9 cellular contexts compared by ENCODE assay signal in the genomic region with DNA sequence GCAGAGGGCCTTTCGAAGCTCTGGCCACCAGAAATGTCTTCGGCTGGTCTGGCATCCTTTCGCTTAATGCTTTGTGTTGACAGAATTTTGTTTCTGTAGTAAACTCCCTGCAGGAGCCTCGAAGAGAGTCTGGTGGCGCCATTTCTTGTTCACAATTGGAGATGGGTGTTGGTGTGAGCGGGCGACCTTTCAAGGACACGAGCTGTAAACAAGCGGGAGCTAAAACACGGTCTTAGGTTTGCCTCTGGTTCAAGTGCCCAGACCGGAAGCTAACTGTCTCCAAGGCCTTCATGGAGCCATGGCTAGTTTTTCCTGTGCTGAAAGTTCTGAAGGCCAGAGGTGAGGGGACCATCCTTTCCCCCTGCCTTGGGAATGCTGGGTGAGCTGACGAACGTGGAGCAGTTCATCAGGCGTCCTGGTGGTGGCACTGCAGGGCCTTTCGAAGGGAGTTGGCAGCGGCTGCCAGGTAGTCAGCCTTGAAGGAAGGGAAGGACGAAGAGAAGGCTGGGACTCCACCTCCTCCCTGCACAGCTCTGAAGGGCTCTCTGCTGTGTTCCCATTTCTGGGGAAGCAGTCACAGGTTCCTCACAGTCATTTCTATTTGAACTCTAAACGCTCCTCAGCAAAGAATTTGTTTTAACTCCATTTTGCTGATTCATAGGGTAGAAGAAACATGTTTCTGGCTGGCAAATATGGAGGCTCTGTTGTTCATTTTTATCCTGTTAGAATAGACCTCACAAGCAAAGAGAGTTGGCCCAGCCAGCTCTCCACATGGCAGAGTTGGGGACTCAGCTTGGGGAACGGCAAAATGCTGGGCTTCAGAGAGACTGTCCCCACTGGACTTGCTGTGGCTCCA. TPM values are rescaled to one million over a fixed set of nuclear protein-coding genes. Genes with fewer than 3 reads are reported as not detected.
DNase-seq lines count a peak whose midpoint lies in the region; ATAC-seq and TF ChIP-seq lines count a peak whose summit lies in the region.
"Had no signal": no experiment of that assay in that cellular context is flagged by ENCODE, and none has a peak within 500 bp of the region (broad histone marks: within the 10 kb centered on the region; RNA-seq: fewer than 3 reads in every experiment).

No MANE protein-coding gene starts in this region.

- peaks cover 23% of the 10 kb centered on the region for H3K36me3 ChIP-seq in suprapubic skin

- no peaks in the 10 kb centered on the region for H3K9me3 ChIP-seq in suprapubic skin

- TF ChIP-seq CTCF in fibroblast of pulmonary artery (IDR thresholded peaks at IDR 0.05; ENCODE audit: low read length, missing control alignments): peak; percentile 93
- peak; percentile 74 to 82 for TF ChIP-seq CTCF in suprapubic skin (IDR thresholded peaks at IDR 0.05)

- H3K27me3 Mint-ChIP-seq in activated T-helper 1 cell treated with anti-CD3 and anti-CD28 coated beads, Interleukin-12 subunit alpha, Interleukin-12 subunit beta, Interleukin-2, Interleukin-4 antibody, amounts not matched to agents 30 ng/mL and 10 ng/mL and 1 ng/mL, durations not matched to agents 14 hours and 24 hours and 36 hours (ENCODE audit: insufficient read depth): no peaks in the 10 kb centered on the region
- H3K27me3 Mint-ChIP-seq: IgD-negative memory B cell had no signal

- H3K4me3 ChIP-seq in fibroblast of pulmonary artery (replicated peaks; ENCODE audit: low read depth, low read length) (no peak overlapping the region), suprapubic skin (no peak overlapping the region)

- H3K4me1 Mint-ChIP-seq in activated T-helper 1 cell treated with anti-CD3 and anti-CD28 coated beads, Interleukin-12 subunit alpha, Interleukin-12 subunit beta, Interleukin-2, Interleukin-4 antibody, amounts not matched to agents 30 ng/mL and 10 ng/mL and 1 ng/mL, durations not matched to agents 14 hours and 24 hours and 36 hours (ENCODE audit: low read depth): peaks cover 21% of the 10 kb centered on the region

- no peak for TF ChIP-seq POLR2A in suprapubic skin (IDR thresholded peaks at IDR 0.05)

- intact Hi-C loops in activated T-helper 1 cell treated with anti-CD3 and anti-CD28 coated beads, Interleukin-12 subunit alpha, Interleukin-12 subunit beta, Interleukin-2, Interleukin-4 antibody, amounts not matched to agents 30 ng/mL and 10 ng/mL and 1 ng/mL, durations not matched to agents 14 hours and 24 hours and 36 hours (cut with micrococcal nuclease): loop anchor here (1.0 to 5.0 kb wide), 7 partner anchors 196 to 649 kb away; no protein-coding TSS in a partner anchor

- 64% methylated on average over 19 of the region's 19 CpGs for WGBS in suprapubic skin

- peak in 13 of 14 donors; percentile 14 to 75 (median 63) for DNase-seq in C1 segment of cervical spinal cord (lab: John Stamatoyannopoulos, UW)
- DNase-seq in HuH-7 (ENCODE audit: low spot score): peak; percentile 89
- peak; percentile 49 for DNase-seq in activated T-helper 1 cell treated with anti-CD3 and anti-CD28 coated beads, Interleukin-12 subunit alpha, Interleukin-12 subunit beta, Interleukin-2, Interleukin-4 antibody, amounts not matched to agents 30 ng/mL and 10 ng/mL and 1 ng/mL, durations not matched to agents 14 hours and 24 hours and 36 hours (ENCODE audit: low spot score)
- DNase-seq in fibroblast of pulmonary artery (ENCODE audit: low read depth): peak; percentile 79
- DNase-seq in non-pigmented ciliary epithelial cell (ENCODE audit: low read depth): peak; percentile 22
- DNase-seq in suprapubic skin (ENCODE audit: low spot score in 2 of 2): peak; percentile 83 to 88

- no peak overlapping the region for H3K27ac Mint-ChIP-seq in activated T-helper 1 cell treated with anti-CD3 and anti-CD28 coated beads, Interleukin-12 subunit alpha, Interleukin-12 subunit beta, Interleukin-2, Interleukin-4 antibody, amounts not matched to agents 30 ng/mL and 10 ng/mL and 1 ng/mL, durations not matched to agents 14 hours and 24 hours and 36 hours

- no peaks in the 10 kb centered on the region for H3K4me1 ChIP-seq in suprapubic skin

- no peaks in the 10 kb centered on the region for H3K27me3 ChIP-seq in suprapubic skin

- peak; percentile 73 for ATAC-seq in GM19395 (IDR thresholded peaks at IDR 0.05; ENCODE audit: unreplicated experiment)

- peaks cover 36% of the 10 kb centered on the region for H3K36me3 Mint-ChIP-seq in activated T-helper 1 cell treated with anti-CD3 and anti-CD28 coated beads, Interleukin-12 subunit alpha, Interleukin-12 subunit beta, Interleukin-2, Interleukin-4 antibody, amounts not matched to agents 30 ng/mL and 10 ng/mL and 1 ng/mL, durations not matched to agents 14 hours and 24 hours and 36 hours (ENCODE audit: low read depth)

- no peaks in the 10 kb centered on the region for H3K9me3 Mint-ChIP-seq in activated T-helper 1 cell treated with anti-CD3 and anti-CD28 coated beads, Interleukin-12 subunit alpha, Interleukin-12 subunit beta, Interleukin-2, Interleukin-4 antibody, amounts not matched to agents 30 ng/mL and 10 ng/mL and 1 ng/mL, durations not matched to agents 14 hours and 24 hours and 36 hours
- H3K9me3 Mint-ChIP-seq: IgD-negative memory B cell had no signal

- no peak for TF ChIP-seq EP300 in suprapubic skin (IDR thresholded peaks at IDR 0.05)

- no peak overlapping the region for H3K27ac ChIP-seq in suprapubic skin

- H3K4me3 Mint-ChIP-seq in activated T-helper 1 cell treated with anti-CD3 and anti-CD28 coated beads, Interleukin-12 subunit alpha, Interleukin-12 subunit beta, Interleukin-2, Interleukin-4 antibody, amounts not matched to agents 30 ng/mL and 10 ng/mL and 1 ng/mL, durations not matched to agents 14 hours and 24 hours and 36 hours: no peak overlapping the region

TF ChIP-seq in PFSK-1, 5 proteins besides CTCF, POLR2A, EP300 and RAD21:
- TF ChIP-seq POLR2AphosphoS5 (IDR thresholded peaks at IDR 0.05; ENCODE audit: low read depth, low read length) (no peak), FOXP2 (optimal IDR thresholded peaks at IDR 0.05; ENCODE audit: borderline replicate concordance, extremely low read depth, extremely low read length, insufficient read depth) (peak; percentile 62), SIN3A (IDR thresholded peaks at IDR 0.05; ENCODE audit: borderline replicate concordance, insufficient read depth, low read length) (no peak), TAF1 (IDR thresholded peaks at IDR 0.05; ENCODE audit: borderline replicate concordance, insufficient read depth, low read length) (peak; percentile 26; the same call in 1 of the 2 replicates)
- TF ChIP-seq, protein P1, sequence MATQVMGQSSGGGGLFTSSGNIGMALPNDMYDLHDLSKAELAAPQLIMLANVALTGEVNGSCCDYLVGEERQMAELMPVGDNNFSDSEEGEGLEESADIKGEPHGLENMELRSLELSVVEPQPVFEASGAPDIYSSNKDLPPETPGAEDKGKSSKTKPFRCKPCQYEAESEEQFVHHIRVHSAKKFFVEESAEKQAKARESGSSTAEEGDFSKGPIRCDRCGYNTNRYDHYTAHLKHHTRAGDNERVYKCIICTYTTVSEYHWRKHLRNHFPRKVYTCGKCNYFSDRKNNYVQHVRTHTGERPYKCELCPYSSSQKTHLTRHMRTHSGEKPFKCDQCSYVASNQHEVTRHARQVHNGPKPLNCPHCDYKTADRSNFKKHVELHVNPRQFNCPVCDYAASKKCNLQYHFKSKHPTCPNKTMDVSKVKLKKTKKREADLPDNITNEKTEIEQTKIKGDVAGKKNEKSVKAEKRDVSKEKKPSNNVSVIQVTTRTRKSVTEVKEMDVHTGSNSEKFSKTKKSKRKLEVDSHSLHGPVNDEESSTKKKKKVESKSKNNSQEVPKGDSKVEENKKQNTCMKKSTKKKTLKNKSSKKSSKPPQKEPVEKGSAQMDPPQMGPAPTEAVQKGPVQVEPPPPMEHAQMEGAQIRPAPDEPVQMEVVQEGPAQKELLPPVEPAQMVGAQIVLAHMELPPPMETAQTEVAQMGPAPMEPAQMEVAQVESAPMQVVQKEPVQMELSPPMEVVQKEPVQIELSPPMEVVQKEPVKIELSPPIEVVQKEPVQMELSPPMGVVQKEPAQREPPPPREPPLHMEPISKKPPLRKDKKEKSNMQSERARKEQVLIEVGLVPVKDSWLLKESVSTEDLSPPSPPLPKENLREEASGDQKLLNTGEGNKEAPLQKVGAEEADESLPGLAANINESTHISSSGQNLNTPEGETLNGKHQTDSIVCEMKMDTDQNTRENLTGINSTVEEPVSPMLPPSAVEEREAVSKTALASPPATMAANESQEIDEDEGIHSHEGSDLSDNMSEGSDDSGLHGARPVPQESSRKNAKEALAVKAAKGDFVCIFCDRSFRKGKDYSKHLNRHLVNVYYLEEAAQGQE (IDR thresholded peaks at IDR 0.05; ENCODE audit: insufficient read depth in 1 of 2, low read depth in 2 of 2, low read length in 2 of 2): no peak

RNA-seq across cellular contexts. Expression of a gene that starts 35.2 kb away (rescaled TPM):
- polyA plus RNA-seq in PFSK-1 (2012; ENCODE audit: insufficient read length, low read depth): 8.5 TPM
- 37.3 and 38.4 TPM in 2 replicates for total RNA-seq in activated T-helper 1 cell treated with anti-CD3 and anti-CD28 coated beads, Interleukin-12 subunit alpha, Interleukin-12 subunit beta, Interleukin-2, Interleukin-4 antibody, amounts not matched to agents 30 ng/mL and 10 ng/mL and 1 ng/mL, durations not matched to agents 14 hours and 24 hours and 36 hours
- 10 to 100 TPM; 11.0 to 14.1 (median 11.7) TPM for total RNA-seq in suprapubic skin

RNA-seq across cellular contexts. Expression of a gene that starts 35.3 kb away (rescaled TPM):
- 24.8 TPM for polyA plus RNA-seq in PFSK-1 (2012; ENCODE audit: insufficient read length, low read depth)
- 35.8 and 37.9 TPM in 2 replicates for total RNA-seq in activated T-helper 1 cell treated with anti-CD3 and anti-CD28 coated beads, Interleukin-12 subunit alpha, Interleukin-12 subunit beta, Interleukin-2, Interleukin-4 antibody, amounts not matched to agents 30 ng/mL and 10 ng/mL and 1 ng/mL, durations not matched to agents 14 hours and 24 hours and 36 hours
- 10 to 100 TPM; 10.5 to 16.8 (median 15.8) TPM for total RNA-seq in suprapubic skin

Comparison
In these comparisons a context has a peak if more than half of its experiments do, and no peak if none do; other contexts are left out.
1. DNase-seq: peak in every context shown above with its lines; median percentile 89 in HuH-7; 86 in suprapubic skin; 79 in fibroblast of pulmonary artery; 63 in C1 segment of cervical spinal cord; 49 in activated T-helper 1 cell treated with anti-CD3 and anti-CD28 coated beads, Interleukin-12 subunit alpha, Interleukin-12 subunit beta, Interleukin-2, Interleukin-4 antibody, amounts not matched to agents 30 ng/mL and 10 ng/mL and 1 ng/mL, durations not matched to agents 14 hours and 24 hours and 36 hours; 22 in non-pigmented ciliary epithelial cell.